Comparison of ENCODE assay signal across 1 cellular context in the genomic region with DNA sequence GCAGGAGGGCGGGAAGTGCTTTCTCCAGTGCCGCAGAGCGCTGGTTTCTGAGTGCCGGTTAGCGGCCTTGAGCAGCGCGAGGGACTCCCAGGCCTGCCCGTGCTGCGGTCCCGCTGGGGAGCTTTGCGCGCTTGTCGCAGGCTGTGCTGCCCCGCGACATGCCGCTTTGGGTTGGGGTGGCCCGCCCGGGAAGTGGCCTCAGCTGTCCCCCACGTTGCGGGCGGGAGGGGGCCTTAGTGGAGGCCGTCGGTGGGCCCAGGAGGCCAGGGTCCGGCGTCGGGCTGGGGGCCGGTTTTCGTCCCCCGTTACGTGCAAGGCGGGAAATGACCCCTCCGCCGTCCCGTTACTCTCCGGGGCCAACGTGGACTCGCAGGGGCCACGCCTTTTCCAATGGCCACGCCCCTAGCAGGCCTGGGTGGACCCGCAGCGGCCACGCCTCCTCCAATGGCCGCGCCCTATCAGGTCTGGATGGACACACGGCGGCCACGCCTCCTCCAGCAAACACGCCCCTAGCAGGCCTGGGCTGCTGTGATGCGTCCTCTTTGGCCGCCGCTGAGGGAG.
TF ChIP-seq lines count a peak whose summit lies in the region.

No MANE protein-coding gene starts in this region.

TF ChIP-seq in GM12878, 131 proteins besides CTCF, POLR2A, EP300 and RAD21 (continued from another document and continues in another):
- TF ChIP-seq, protein P1, sequence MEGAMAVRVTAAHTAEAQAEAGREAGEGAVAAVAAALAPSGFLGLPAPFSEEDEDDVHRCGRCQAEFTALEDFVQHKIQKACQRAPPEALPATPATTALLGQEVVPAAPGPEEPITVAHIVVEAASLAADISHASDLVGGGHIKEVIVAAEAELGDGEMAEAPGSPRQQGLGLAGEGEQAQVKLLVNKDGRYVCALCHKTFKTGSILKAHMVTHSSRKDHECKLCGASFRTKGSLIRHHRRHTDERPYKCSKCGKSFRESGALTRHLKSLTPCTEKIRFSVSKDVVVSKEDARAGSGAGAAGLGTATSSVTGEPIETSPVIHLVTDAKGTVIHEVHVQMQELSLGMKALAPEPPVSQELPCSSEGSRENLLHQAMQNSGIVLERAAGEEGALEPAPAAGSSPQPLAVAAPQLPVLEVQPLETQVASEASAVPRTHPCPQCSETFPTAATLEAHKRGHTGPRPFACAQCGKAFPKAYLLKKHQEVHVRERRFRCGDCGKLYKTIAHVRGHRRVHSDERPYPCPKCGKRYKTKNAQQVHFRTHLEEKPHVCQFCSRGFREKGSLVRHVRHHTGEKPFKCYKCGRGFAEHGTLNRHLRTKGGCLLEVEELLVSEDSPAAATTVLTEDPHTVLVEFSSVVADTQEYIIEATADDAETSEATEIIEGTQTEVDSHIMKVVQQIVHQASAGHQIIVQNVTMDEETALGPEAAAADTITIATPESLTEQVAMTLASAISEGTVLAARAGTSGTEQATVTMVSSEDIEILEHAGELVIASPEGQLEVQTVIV (IDR thresholded peaks at IDR 0.05; ENCODE audit: borderline replicate concordance, partially characterized antibody) = no peak
- no peak for TF ChIP-seq IKZF1 (conservative IDR thresholded peaks at IDR 0.05)
- TF ChIP-seq BCL11A (IDR thresholded peaks at IDR 0.05; ENCODE audit: low read depth, low read length) = no peak
- TF ChIP-seq CHD2 (IDR thresholded peaks at IDR 0.05; ENCODE audit: borderline replicate concordance, low read depth, low read length) = no peak
- TF ChIP-seq KAT2A (conservative IDR thresholded peaks at IDR 0.05; ENCODE audit: control insufficient read depth, low read depth, low read length) = no peak
- no peak for TF ChIP-seq NRF1 (conservative IDR thresholded peaks at IDR 0.05; ENCODE audit: low read depth, low read length)
- TF ChIP-seq ZBED1 (IDR thresholded peaks at IDR 0.05; ENCODE audit: borderline replicate concordance) = no peak
- no peak for TF ChIP-seq RAD51 (IDR thresholded peaks at IDR 0.05)
- TF ChIP-seq NFIC (IDR thresholded peaks at IDR 0.05; ENCODE audit: low read depth, low read length) = no peak
- no peak for TF ChIP-seq SMC3 (IDR thresholded peaks at IDR 0.05; ENCODE audit: borderline replicate concordance, low read length)
- TF ChIP-seq IRF4 (IDR thresholded peaks at IDR 0.05; ENCODE audit: low read depth, low read length) = no peak
- TF ChIP-seq SIN3A (IDR thresholded peaks at IDR 0.05; ENCODE audit: low read depth, low read length) = no peak
- TF ChIP-seq E2F4 (IDR thresholded peaks at IDR 0.05; ENCODE audit: low read depth, low read length) = no peak
- no peak for TF ChIP-seq TBL1XR1 (IDR thresholded peaks at IDR 0.05; ENCODE audit: low read depth, low read length)
- no peak for TF ChIP-seq SUZ12 (IDR thresholded peaks at IDR 0.05; ENCODE audit: unreplicated experiment)
- TF ChIP-seq ZBTB11 (CRISPR knock-in tag; IDR thresholded peaks at IDR 0.05) = no peak
- no peak for TF ChIP-seq SPI1 (IDR thresholded peaks at IDR 0.05; ENCODE audit: borderline replicate concordance, insufficient read depth, low read depth, low read length)
- no peak for TF ChIP-seq MEF2A (IDR thresholded peaks at IDR 0.05; ENCODE audit: insufficient read depth, low read depth, low read length)
- no peak for TF ChIP-seq HDAC6 (IDR thresholded peaks at IDR 0.05; ENCODE audit: unreplicated experiment)
- no peak for TF ChIP-seq RBBP5 (conservative IDR thresholded peaks at IDR 0.05)
- TF ChIP-seq BCL3 (IDR thresholded peaks at IDR 0.05; ENCODE audit: borderline replicate concordance, insufficient read depth, low read depth, low read length, poor library complexity, severe bottlenecking) = no peak
- no peak for TF ChIP-seq NR2C1 (IDR thresholded peaks at IDR 0.05)
- TF ChIP-seq DPF2 (IDR thresholded peaks at IDR 0.05) = peak; percentile 42; the same call in 1 of the 2 replicates
- TF ChIP-seq, protein P2, sequence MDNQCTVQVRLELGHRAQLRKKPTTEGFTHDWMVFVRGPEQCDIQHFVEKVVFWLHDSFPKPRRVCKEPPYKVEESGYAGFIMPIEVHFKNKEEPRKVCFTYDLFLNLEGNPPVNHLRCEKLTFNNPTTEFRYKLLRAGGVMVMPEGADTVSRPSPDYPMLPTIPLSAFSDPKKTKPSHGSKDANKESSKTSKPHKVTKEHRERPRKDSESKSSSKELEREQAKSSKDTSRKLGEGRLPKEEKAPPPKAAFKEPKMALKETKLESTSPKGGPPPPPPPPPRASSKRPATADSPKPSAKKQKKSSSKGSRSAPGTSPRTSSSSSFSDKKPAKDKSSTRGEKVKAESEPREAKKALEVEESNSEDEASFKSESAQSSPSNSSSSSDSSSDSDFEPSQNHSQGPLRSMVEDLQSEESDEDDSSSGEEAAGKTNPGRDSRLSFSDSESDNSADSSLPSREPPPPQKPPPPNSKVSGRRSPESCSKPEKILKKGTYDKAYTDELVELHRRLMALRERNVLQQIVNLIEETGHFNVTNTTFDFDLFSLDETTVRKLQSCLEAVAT (IDR thresholded peaks at IDR 0.05) = no peak
- no peak for TF ChIP-seq RUNX3 (IDR thresholded peaks at IDR 0.05; ENCODE audit: low read length)
- TF ChIP-seq RB1 (IDR thresholded peaks at IDR 0.05; ENCODE audit: borderline replicate concordance) = peak; percentile 70; the same call in 1 of the 2 replicates
- TF ChIP-seq CHD4 (IDR thresholded peaks at IDR 0.05) = no peak
- TF ChIP-seq TAF1 (IDR thresholded peaks at IDR 0.05; ENCODE audit: borderline replicate concordance, low read depth, low read length) = no peak
- TF ChIP-seq, protein P3, sequence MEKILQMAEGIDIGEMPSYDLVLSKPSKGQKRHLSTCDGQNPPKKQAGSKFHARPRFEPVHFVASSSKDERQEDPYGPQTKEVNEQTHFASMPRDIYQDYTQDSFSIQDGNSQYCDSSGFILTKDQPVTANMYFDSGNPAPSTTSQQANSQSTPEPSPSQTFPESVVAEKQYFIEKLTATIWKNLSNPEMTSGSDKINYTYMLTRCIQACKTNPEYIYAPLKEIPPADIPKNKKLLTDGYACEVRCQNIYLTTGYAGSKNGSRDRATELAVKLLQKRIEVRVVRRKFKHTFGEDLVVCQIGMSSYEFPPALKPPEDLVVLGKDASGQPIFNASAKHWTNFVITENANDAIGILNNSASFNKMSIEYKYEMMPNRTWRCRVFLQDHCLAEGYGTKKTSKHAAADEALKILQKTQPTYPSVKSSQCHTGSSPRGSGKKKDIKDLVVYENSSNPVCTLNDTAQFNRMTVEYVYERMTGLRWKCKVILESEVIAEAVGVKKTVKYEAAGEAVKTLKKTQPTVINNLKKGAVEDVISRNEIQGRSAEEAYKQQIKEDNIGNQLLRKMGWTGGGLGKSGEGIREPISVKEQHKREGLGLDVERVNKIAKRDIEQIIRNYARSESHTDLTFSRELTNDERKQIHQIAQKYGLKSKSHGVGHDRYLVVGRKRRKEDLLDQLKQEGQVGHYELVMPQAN (conservative IDR thresholded peaks at IDR 0.05) = peak; percentile 85
- no peak for TF ChIP-seq MTA3 (IDR thresholded peaks at IDR 0.05; ENCODE audit: borderline replicate concordance, low read length)
- TF ChIP-seq ASH2L (IDR thresholded peaks at IDR 0.05; ENCODE audit: borderline replicate concordance, low read depth) = no peak
- peak; percentile 40 for TF ChIP-seq SIX5 (IDR thresholded peaks at IDR 0.05; ENCODE audit: low read depth, low read length, severe bottlenecking)
- no peak for TF ChIP-seq HSF1 (IDR thresholded peaks at IDR 0.05; ENCODE audit: low read depth, low read length)
- TF ChIP-seq ZSCAN29 (IDR thresholded peaks at IDR 0.05) = no peak
- no peak for TF ChIP-seq ZNF24 (IDR thresholded peaks at IDR 0.05)
- TF ChIP-seq MXI1 (IDR thresholded peaks at IDR 0.05; ENCODE audit: low read depth, low read length) = peak; percentile 34; the same call in 1 of the 2 replicates
- no peak for TF ChIP-seq RELA (IDR thresholded peaks at IDR 0.05; ENCODE audit: borderline replicate concordance, partially characterized antibody)
- TF ChIP-seq FOS (IDR thresholded peaks at IDR 0.05; ENCODE audit: borderline replicate concordance, extremely low read depth, insufficient read length) = no peak
- no peak for TF ChIP-seq SRF (IDR thresholded peaks at IDR 0.05; ENCODE audit: low read depth in 2 of 2, low read length in 2 of 2)
- TF ChIP-seq HCFC1 (IDR thresholded peaks at IDR 0.05; ENCODE audit: low read length) = peak; percentile 32; the same call in 1 of the 2 replicates
- TF ChIP-seq EGR1 (IDR thresholded peaks at IDR 0.05; ENCODE audit: borderline replicate concordance in 1 of 2, low read depth in 2 of 2, low read length in 2 of 2) = no peak
- no peak for TF ChIP-seq MTA2 (IDR thresholded peaks at IDR 0.05; ENCODE audit: low read depth)
- no peak for TF ChIP-seq RCOR1 (conservative IDR thresholded peaks at IDR 0.05; ENCODE audit: low read depth, low read length)
- TF ChIP-seq CEBPZ (IDR thresholded peaks at IDR 0.05; ENCODE audit: low read depth, low read length) = no peak
- no peak for TF ChIP-seq CBX5 (IDR thresholded peaks at IDR 0.05; ENCODE audit: low read depth)
- no peak for TF ChIP-seq CBX3 (IDR thresholded peaks at IDR 0.05; ENCODE audit: borderline replicate concordance, low read depth)
- TF ChIP-seq CBFB (IDR thresholded peaks at IDR 0.05; ENCODE audit: low read depth) = no peak
